ENCODE assay signal across 9 cellular contexts in genomic region chr7:116888895-116889294, GRCh38.
"Had no signal": no experiment of that assay in that cellular context is flagged by ENCODE, and none has a peak within 500 bp of the region (broad histone marks: within the 10 kb centered on the region; RNA-seq: fewer than 3 reads in every experiment).

No MANE protein-coding gene starts in this region.

- H3K9ac ChIP-seq: GM23248 had no signal

- H3K9me3 Mint-ChIP-seq: HFFc6 had no signal

- H3K4me3 ChIP-seq: GM23248, HAP-1, K562 had no signal

- H3K9me3 ChIP-seq: HAP-1 had no signal

- H3K27ac ChIP-seq: GM23248 had no signal

- H2AFZ ChIP-seq: GM23248 had no signal

- ATAC-seq: HCT116, K562 had no signal

- DNase-seq: GM23248, GOT3, H7, HFFc6, IMR-90, KG1 had no signal

- H3K4me1 ChIP-seq: HAP-1 had no signal

- H3K4me3 Mint-ChIP-seq: HFFc6 had no signal

- H3K27ac Mint-ChIP-seq: HFFc6 had no signal
